In genomic region chr16:81316176-81316496, GRCh38 we compare ENCODE assay signal across 8 cellular contexts. TPM values are rescaled to one million over a fixed set of nuclear protein-coding genes. Genes with fewer than 3 reads are reported as not detected.
DNase-seq lines count a peak whose midpoint lies in the region; ATAC-seq and TF ChIP-seq lines count a peak whose summit lies in the region.

No MANE protein-coding gene starts in this region.

- no peak for TF ChIP-seq CTCF in RWPE2 (IDR thresholded peaks at IDR 0.05; ENCODE audit: poor library complexity, severe bottlenecking)
- TF ChIP-seq CTCF in esophagus squamous epithelium (IDR thresholded peaks at IDR 0.05): no peak

- DNase-seq in ELR (ENCODE audit: low read depth) (peak; percentile 10), RWPE2 (ENCODE audit: low spot score) (no peak), esophagus squamous epithelium (lab: John Stamatoyannopoulos, UW) (no peak), GOT3 (lab: John Stamatoyannopoulos, UW) (no peak), NCI-H128 (lab: John Stamatoyannopoulos, UW; ENCODE audit: unreplicated experiment) (no peak)

- H3K9me3 ChIP-seq in RWPE2 (ENCODE audit: severe bottlenecking) (no peaks in the 10 kb centered on the region), esophagus squamous epithelium (no peaks in the 10 kb centered on the region)

- no peaks in the 10 kb centered on the region for H3K27me3 ChIP-seq in RWPE2 (ENCODE audit: insufficient read depth, poor library complexity, severe bottlenecking)
- no peaks in the 10 kb centered on the region for H3K27me3 ChIP-seq in esophagus squamous epithelium
- no peaks in the 10 kb centered on the region for H3K27me3 ChIP-seq in rectal smooth muscle tissue (ENCODE audit: control insufficient read depth, insufficient read depth, low read length)

- no peak overlapping the region for H3K9ac ChIP-seq in rectal smooth muscle tissue (ENCODE audit: low read length)

- H3K36me3 ChIP-seq in RWPE2 (ENCODE audit: low read depth) (no peaks in the 10 kb centered on the region), esophagus squamous epithelium (peaks cover 0 to 8% (median 0%) of the 10 kb centered on the region in 3 donors), rectal smooth muscle tissue (ENCODE audit: control insufficient read depth, insufficient read depth, low read length) (no peaks in the 10 kb centered on the region)

- 54 to 58% methylated on average over 4 to 5 of the region's 5 CpGs for WGBS in esophagus squamous epithelium, 2 donors

- intact Hi-C loops in esophagus squamous epithelium (cut with DNase I): no loop called here

- peaks cover 23% of the 10 kb centered on the region for H3K4me1 ChIP-seq in RWPE2 (ENCODE audit: insufficient read depth, poor library complexity, severe bottlenecking)
- peaks cover 15 to 87% (median 39%) of the 10 kb centered on the region in 3 donors for H3K4me1 ChIP-seq in esophagus squamous epithelium
- peaks cover 24% of the 10 kb centered on the region for H3K4me1 ChIP-seq in rectal smooth muscle tissue (ENCODE audit: control insufficient read depth, insufficient read depth, low read length)

- H3K4me3 ChIP-seq in RWPE2 (ENCODE audit: severe bottlenecking) (peak overlapping the region; percentile 62), esophagus squamous epithelium (peak overlapping the region; percentile 75 to 97 (median 96)), rectal smooth muscle tissue (ENCODE audit: low read length) (peak overlapping the region; percentile 84)

- H3K27ac ChIP-seq in RWPE2 (ENCODE audit: poor library complexity, severe bottlenecking) (peak overlapping the region; percentile 45), esophagus squamous epithelium (peak overlapping the region; percentile 93 to 99 (median 97)), rectal smooth muscle tissue (ENCODE audit: low read depth, low read length) (peak overlapping the region; percentile 7)

- no peak for ATAC-seq in RWPE2 (ENCODE audit: low read depth)
- no peak for ATAC-seq in HG02588 (IDR thresholded peaks at IDR 0.05; ENCODE audit: unreplicated experiment)
- no peak for ATAC-seq in HG03457 (IDR thresholded peaks at IDR 0.05; ENCODE audit: unreplicated experiment)

- no peak for TF ChIP-seq POLR2A in esophagus squamous epithelium (IDR thresholded peaks at IDR 0.05)

RNA-seq across cellular contexts. Expression of gene GAN, which starts 1.4 kb away (rescaled TPM):
- 10 to 100 TPM; 16.7 to 28.0 (median 21.7) TPM for total RNA-seq in esophagus squamous epithelium

Comparison
In these comparisons a context has a peak if more than half of its experiments do, and no peak if none do; other contexts are left out.
1. H3K27ac ChIP-seq: peak in every context shown above with its lines; median percentile 97 in esophagus squamous epithelium; 45 in RWPE2; 7 in rectal smooth muscle tissue.